Comparison of ENCODE assay signal across 9 cellular contexts in genomic region chr3:114758828-114759709, GRCh38.
A peak's percentile ranks its signal among the peaks of the same experiment; 100 is the strongest.
DNase-seq lines count a peak whose midpoint lies in the region; ATAC-seq and TF ChIP-seq lines count a peak whose summit lies in the region.
"Had no signal": no experiment of that assay in that cellular context is flagged by ENCODE, and none has a peak within 500 bp of the region (broad histone marks: within the 10 kb centered on the region; RNA-seq: fewer than 3 reads in every experiment).

No MANE protein-coding gene starts in this region.

- CTCF ChIA-PET in BJ (lab: Yijun Ruan, JAX), result no interaction called here
- CTCF ChIA-PET in activated CD8-positive, alpha-beta memory T cell treated with anti-CD3 and anti-CD28 coated beads, Interleukin-2, amount 10 ng/mL, durations not matched to agents 7 days and 5 days (lab: Charles Lee), result no interaction called here

- peak; percentile 57 for ATAC-seq in gastroesophageal sphincter
- ATAC-seq in activated CD8-positive, alpha-beta memory T cell treated with anti-CD3 and anti-CD28 coated beads, Interleukin-2, amount 10 ng/mL, durations not matched to agents 7 days and 5 days, result no peak
- ATAC-seq in GM19324 (IDR thresholded peaks at IDR 0.05; ENCODE audit: low FRiP score, unreplicated experiment), result no peak

- H3K4me1 ChIP-seq in gastroesophageal sphincter (peaks cover 0 to 34% (median 2%) of the 10 kb centered on the region in 3 donors), rectal smooth muscle tissue (ENCODE audit: control insufficient read depth, insufficient read depth, low read length) (peaks cover 4% of the 10 kb centered on the region)

- H3K27ac Mint-ChIP-seq in activated CD8-positive, alpha-beta memory T cell treated with anti-CD3 and anti-CD28 coated beads, Interleukin-2, amount 10 ng/mL, durations not matched to agents 7 days and 5 days, result no peak overlapping the region

- H3K36me3 ChIP-seq in BJ (ENCODE audit: control insufficient read depth, insufficient read depth, low read length), result no peaks in the 10 kb centered on the region
- no peaks in the 10 kb centered on the region for H3K36me3 ChIP-seq in SK-N-MC (ENCODE audit: insufficient read depth, low read length)
- no peaks in the 10 kb centered on the region for H3K36me3 ChIP-seq in gastroesophageal sphincter
- no peaks in the 10 kb centered on the region for H3K36me3 ChIP-seq in rectal smooth muscle tissue (ENCODE audit: control insufficient read depth, insufficient read depth, low read length)

- no peaks in the 10 kb centered on the region for H3K9me3 Mint-ChIP-seq in activated CD8-positive, alpha-beta memory T cell treated with anti-CD3 and anti-CD28 coated beads, Interleukin-2, amount 10 ng/mL, durations not matched to agents 7 days and 5 days (ENCODE audit: low read depth)

- no peaks in the 10 kb centered on the region for H3K27me3 Mint-ChIP-seq in activated CD8-positive, alpha-beta memory T cell treated with anti-CD3 and anti-CD28 coated beads, Interleukin-2, amount 10 ng/mL, durations not matched to agents 7 days and 5 days

- TF ChIP-seq POLR2A in gastroesophageal sphincter (IDR thresholded peaks at IDR 0.05), result no peak

- no peak for TF ChIP-seq EP300 in gastroesophageal sphincter (IDR thresholded peaks at IDR 0.05)

- peak overlapping the region; percentile 38 for H3K4me3 ChIP-seq in BJ (ENCODE audit: low read depth, low read length)
- H3K4me3 ChIP-seq in SK-N-MC, result peak overlapping the region; percentile 36
- peak overlapping the region; percentile 32 to 37 for H3K4me3 ChIP-seq in gastroesophageal sphincter
- peak overlapping the region; percentile 31 for H3K4me3 ChIP-seq in rectal smooth muscle tissue (ENCODE audit: low read length)

- H3K4me3 Mint-ChIP-seq in activated CD8-positive, alpha-beta memory T cell treated with anti-CD3 and anti-CD28 coated beads, Interleukin-2, amount 10 ng/mL, durations not matched to agents 7 days and 5 days, result no peak overlapping the region

- peak overlapping the region; percentile 5 for H3K9ac ChIP-seq in SK-N-MC (ENCODE audit: insufficient read length)
- no peak overlapping the region for H3K9ac ChIP-seq in rectal smooth muscle tissue (ENCODE audit: low read length)

- H3K27me3 ChIP-seq in BJ (ENCODE audit: control insufficient read depth, insufficient read depth, low read length) (no peaks in the 10 kb centered on the region), gastroesophageal sphincter (no peaks in the 10 kb centered on the region), rectal smooth muscle tissue (ENCODE audit: control insufficient read depth, insufficient read depth, low read length) (no peaks in the 10 kb centered on the region)

- H3K9me3 ChIP-seq in SK-N-MC (ENCODE audit: low read depth, low read length) (no peaks in the 10 kb centered on the region), gastroesophageal sphincter (no peaks in the 10 kb centered on the region)

- H3K27ac ChIP-seq in SK-N-MC (no peak overlapping the region), gastroesophageal sphincter (peak overlapping the region in 3 of 4 donors; percentile 28 to 62 (median 38)), rectal smooth muscle tissue (ENCODE audit: low read depth, low read length) (peak overlapping the region; percentile 33)

- no peaks in the 10 kb centered on the region for H3K36me3 Mint-ChIP-seq in activated CD8-positive, alpha-beta memory T cell treated with anti-CD3 and anti-CD28 coated beads, Interleukin-2, amount 10 ng/mL, durations not matched to agents 7 days and 5 days

- POLR2A ChIA-PET in BJ (lab: Charles Lee), result no interaction called here

- TF ChIP-seq CTCF in BJ (IDR thresholded peaks at IDR 0.05; ENCODE audit: insufficient read depth, low read depth, low read length) (no peak), gastroesophageal sphincter (IDR thresholded peaks at IDR 0.05) (no peak)

- H3K4me1 Mint-ChIP-seq in activated CD8-positive, alpha-beta memory T cell treated with anti-CD3 and anti-CD28 coated beads, Interleukin-2, amount 10 ng/mL, durations not matched to agents 7 days and 5 days, result no peaks in the 10 kb centered on the region

- 41 to 55% methylated on average over 8 of the region's 8 CpGs for WGBS in gastroesophageal sphincter (ENCODE audit: low coverage in 1 of 2), 2 donors

- no peak for DNase-seq in BJ (ENCODE audit: low read depth)
- no peak for DNase-seq in SK-N-MC (ENCODE audit: low read depth, low spot score)
- DNase-seq in activated CD8-positive, alpha-beta memory T cell treated with anti-CD3 and anti-CD28 coated beads, Interleukin-2, amount 10 ng/mL, durations not matched to agents 7 days and 5 days, result no peak
- DNase-seq in D341Med (ENCODE audit: low spot score), result no peak
- DNase-seq in T-helper 1 cell, result no peak
- DNase-seq: activated naive CD4-positive, alpha-beta T cell had no signal
